In genomic region chrX:27619975-27620374, GRCh38 we compare ENCODE assay signal across 12 cellular contexts. TPM values are rescaled to one million over a fixed set of nuclear protein-coding genes. Genes with fewer than 3 reads are reported as not detected.
DNase-seq lines count a peak whose midpoint lies in the region; ATAC-seq, FAIRE-seq and TF ChIP-seq lines count a peak whose summit lies in the region.
"Had no signal": no experiment of that assay in that cellular context is flagged by ENCODE, and none has a peak within 500 bp of the region (broad histone marks: within the 10 kb centered on the region; RNA-seq: fewer than 3 reads in every experiment).

No MANE protein-coding gene starts in this region.

- ATAC-seq in A549 (no peak), GM18868 (IDR thresholded peaks at IDR 0.05; ENCODE audit: unreplicated experiment) (peak; percentile 57)
- ATAC-seq: body of pancreas; stimulated activated memory B cell treated with anti-CD40 and anti-IgM and Interleukin-4, amounts not matched to agents 10 μg/mL and 1 μg/mL and 100 μg/mL, for 72 hours had no signal

- peak; percentile 35; a peak in 2 of 5 replicates for TF ChIP-seq RAD21 in A549 (conservative IDR thresholded peaks at IDR 0.05 in 1 of 2, IDR thresholded peaks at IDR 0.05 in 1 of 2)

- no peak overlapping the region for H3K27ac ChIP-seq in A549
- H3K27ac ChIP-seq: body of pancreas, sigmoid colon had no signal

- peak in 1 of 2 experiments; percentile 10 for DNase-seq in A549 (ENCODE audit: low read depth in 1 of 2, low spot score in 1 of 2)
- DNase-seq in RPMI8226: peak; percentile 11
- DNase-seq in fibroblast of the aortic adventitia (ENCODE audit: low read depth): peak; percentile 25
- DNase-seq in iPS-NIHi11 (ENCODE audit: low spot score): no peak
- DNase-seq in stimulated activated CD4-positive, alpha-beta T cell treated with anti-CD3 and anti-CD28 coated beads, Interleukin-1b, Interleukin-23, amount 100 ng/mL, for 48 hours: no peak
- DNase-seq in activated T-cell treated with anti-CD3 and anti-CD28 coated beads for 4 hours: no peak
- no peak for DNase-seq in lower leg skin (ENCODE audit: low spot score in 2 of 2)
- DNase-seq: body of pancreas, islet precursor cell, sigmoid colon had no signal

- intact Hi-C loops in lower leg skin (cut with DNase I; ENCODE audit: low total_unique reads): no loop called here

- 0% methylated on average over 2 of the region's 2 CpGs for WGBS in A549 (ENCODE audit: missing lambda C conversion rate)
- 10 to 34% methylated on average over 2 of the region's 2 CpGs for WGBS in lower leg skin, 2 donors

- no peak for FAIRE-seq in A549 (lab: Jason Lieb, UNC)

- TF ChIP-seq CTCF in A549 (IDR thresholded peaks at IDR 0.05): peak; percentile 43; the same call in 2 of the 3 replicates
- TF ChIP-seq CTCF in fibroblast of the aortic adventitia (IDR thresholded peaks at IDR 0.05; ENCODE audit: insufficient read depth, low read length): peak; percentile 47
- TF ChIP-seq CTCF in lower leg skin (IDR thresholded peaks at IDR 0.05): no peak

- POLR2A ChIA-PET in A549 (lab: Yijun Ruan, JAX): no interaction called here

- TF ChIP-seq POLR2A in A549 (IDR thresholded peaks at IDR 0.05; ENCODE audit: low read length) (no peak), lower leg skin (IDR thresholded peaks at IDR 0.05) (no peak)

- CTCF ChIA-PET in A549 (lab: Yijun Ruan, JAX): interaction anchor here (0.8 to 1.0 kb wide), 2 partner anchors 12 to 16 kb away, joined by 3 read pairs; no protein-coding TSS in a partner anchor

- no peaks in the 10 kb centered on the region for H3K4me1 ChIP-seq in A549
- H3K4me1 ChIP-seq: body of pancreas, sigmoid colon had no signal

- H3K4me3 ChIP-seq in A549 (no peak overlapping the region), fibroblast of the aortic adventitia (ENCODE audit: low read depth, low read length) (no peak overlapping the region), lower leg skin (ENCODE audit: low read depth, poor library complexity, severe bottlenecking) (no peak overlapping the region)
- H3K4me3 ChIP-seq: body of pancreas, sigmoid colon had no signal

- H3K9me3 ChIP-seq in A549: no peaks in the 10 kb centered on the region
- H3K9me3 ChIP-seq: body of pancreas, sigmoid colon had no signal

- TF ChIP-seq EP300 in A549 (IDR thresholded peaks at IDR 0.05): no peak

- H3K4me2 ChIP-seq in A549: no peak overlapping the region

TF ChIP-seq in A549, 52 proteins besides CTCF, POLR2A, EP300 and RAD21:
- peak; percentile 33; the same call in 1 of the 3 replicates for TF ChIP-seq SMC3 (IDR thresholded peaks at IDR 0.05)
- no peak for TF ChIP-seq EHF (CRISPR knock-in tag; IDR thresholded peaks at IDR 0.05)

RNA-seq across cellular contexts. Expression of gene DCAF8L2, which starts 29.8 kb away (rescaled TPM):
- not detected in 2 replicates for polyA plus RNA-seq in A549 (2011; rRNA removed)
- not detected in 2 replicates for polyA plus RNA-seq in A549 (2012; cell fraction: cytosol; rRNA removed)
- polyA plus RNA-seq in A549 (2012; cell fraction: nucleus; rRNA removed): not detected in 2 replicates
- polyA plus RNA-seq in A549 (2017; fragmentation: RNase III; extraction: RNeasy Plus Mini Kit Qiagen cat#74134 plus additional on column Dnase treatment): not detected in 3 replicates
- not detected in 2 replicates for polyA minus RNA-seq in A549 (2011; rRNA and poly(A)+ RNA removed)
- not detected in 2 replicates for total RNA-seq in fibroblast of the aortic adventitia (ENCODE audit: low replicate concordance)
- total RNA-seq in lower leg skin: not detected
- total RNA-seq: body of pancreas, sigmoid colon had no signal
- polyA plus RNA-seq: sigmoid colon had no signal

Comparison
In these comparisons a context has a peak if more than half of its experiments do, and no peak if none do; other contexts are left out.
1. DNase-seq: peak in RPMI8226 (single experiment) and fibroblast of the aortic adventitia (single experiment); none in iPS-NIHi11 (single experiment), stimulated activated CD4-positive, alpha-beta T cell treated with anti-CD3 and anti-CD28 coated beads, Interleukin-1b, Interleukin-23, amount 100 ng/mL, for 48 hours (single experiment), activated T-cell treated with anti-CD3 and anti-CD28 coated beads for 4 hours (single experiment) and lower leg skin (0 of 2).
2. CTCF ChIP-seq: peak in A549 (single experiment) and fibroblast of the aortic adventitia (single experiment); none in lower leg skin (0 of 3).